In genomic region chr1:110407260-110408210, GRCh38 we compare ENCODE assay signal across 8 cellular contexts. TPM values are rescaled to one million over a fixed set of nuclear protein-coding genes. Genes with fewer than 3 reads are reported as not detected.
DNase-seq lines count a peak whose midpoint lies in the region; ATAC-seq and TF ChIP-seq lines count a peak whose summit lies in the region.

Gene LAMTOR5, minus strand, starts transcription at chr1:110407694. Its CDS starts 74 bp downstream, at chr1:110407620.

- DNase-seq in NCI-H2107 (lab: John Stamatoyannopoulos, UW), result peak; percentile 85
- DNase-seq in UCSD-AML1 (lab: John Stamatoyannopoulos, UW; ENCODE audit: unreplicated experiment), result peak; percentile 94
- peak; percentile 90 for DNase-seq in brain microvascular endothelial cell
- peak; percentile 79 for DNase-seq in iPS DF 6.9 (ENCODE audit: low read depth, low spot score)
- peak; percentile 93 to 95 for DNase-seq in gastrocnemius medialis

- H3K4me3 ChIP-seq in brain microvascular endothelial cell (ENCODE audit: low read depth, low read length) (peak within 1 kb of the TSS; percentile 99), iPS DF 6.9 (ENCODE audit: low read length) (peak within 1 kb of the TSS; percentile 62; the same call in 1 of the 2 replicates), gastrocnemius medialis (peak within 1 kb of the TSS; percentile 78 to 98 (median 91))

- H3K27me3 ChIP-seq in brain microvascular endothelial cell (replicated peaks) (no peaks in the 10 kb centered on the region), iPS DF 6.9 (ENCODE audit: control insufficient read depth, insufficient read depth, low read length) (no peaks in the 10 kb centered on the region), gastrocnemius medialis (no peaks in the 10 kb centered on the region)

- H3K9me3 ChIP-seq in iPS DF 6.9 (ENCODE audit: control insufficient read depth, insufficient read depth, low read length) (no peaks in the 10 kb centered on the region), gastrocnemius medialis (no peaks in the 10 kb centered on the region)

- no CpG with 5 or more reads among the region's 76 CpGs for WGBS in iPS DF 6.9 (ENCODE audit: insufficient coverage, insufficient read length)

- peak; percentile 93 to 94 for TF ChIP-seq POLR2A in gastrocnemius medialis (IDR thresholded peaks at IDR 0.05)

- H3K27ac ChIP-seq in 22Rv1 (peak within 1 kb of the TSS; percentile 85), brain microvascular endothelial cell (peak within 1 kb of the TSS; percentile 81), iPS DF 6.9 (ENCODE audit: low read length) (no peak within 1 kb of the TSS), gastrocnemius medialis (peak within 1 kb of the TSS; percentile 92 to 99 (median 95))

- no peak for TF ChIP-seq CTCF in 22Rv1 (IDR thresholded peaks at IDR 0.05)
- no peak for TF ChIP-seq CTCF in brain microvascular endothelial cell (IDR thresholded peaks at IDR 0.05; ENCODE audit: low read depth, low read length, missing control alignments)
- TF ChIP-seq CTCF in gastrocnemius medialis (IDR thresholded peaks at IDR 0.05 in 4 of 5, conservative IDR thresholded peaks at IDR 0.05 in 1 of 5), result peak in 2 of 5 experiments; percentile 4 to 18

- peak; percentile 85 for ATAC-seq in GM18517 (IDR thresholded peaks at IDR 0.05; ENCODE audit: unreplicated experiment)
- ATAC-seq in HG03045 (IDR thresholded peaks at IDR 0.05; ENCODE audit: unreplicated experiment), result peak; percentile 89
- ATAC-seq in gastrocnemius medialis, result peak; percentile 96 to 98

- H3K36me3 ChIP-seq in brain microvascular endothelial cell (replicated peaks) (peaks cover 20% of the 10 kb centered on the region), iPS DF 6.9 (ENCODE audit: control insufficient read depth, insufficient read depth, low read length) (peaks cover 6% of the 10 kb centered on the region; the same call in 1 of the 2 replicates), gastrocnemius medialis (peaks cover 0 to 36% of the 10 kb centered on the region in 2 donors)

- no peaks in the 10 kb centered on the region for H3K4me1 ChIP-seq in iPS DF 6.9 (ENCODE audit: control insufficient read depth, insufficient read depth, low read length)
- H3K4me1 ChIP-seq in gastrocnemius medialis, result peaks cover 32% of the 10 kb centered on the region in 2 donors

- intact Hi-C loops in gastrocnemius medialis (cut with DNase I; ENCODE audit: low total_unique reads), result loop anchor here (2.0 to 5.0 kb wide), 2 partner anchors 69 to 200 kb away; partner anchors contain the start of gene RBM15

- in situ Hi-C loops in brain microvascular endothelial cell (cut with HindIII; ENCODE audit: low pct_ligation_motif_present, low sequenced_read_pairs), result no loop called here
- in situ Hi-C loops in gastrocnemius medialis (cut with MboI; ENCODE audit: low sequenced_read_pairs in 4 of 4), result loop anchor here in 2 of 4 donors (5.0 to 10.0 kb wide), 2 partner anchors 63 to 70 kb away; partner anchors contain the start of gene RBM15 (in 1 of the 2)

RNA-seq across cellular contexts. Expression of gene LAMTOR5, which starts in this region (rescaled TPM):
- total RNA-seq in gastrocnemius medialis, result 100 to 1,000 TPM; 116 to 203 (median 153) TPM
